In the genomic region with DNA sequence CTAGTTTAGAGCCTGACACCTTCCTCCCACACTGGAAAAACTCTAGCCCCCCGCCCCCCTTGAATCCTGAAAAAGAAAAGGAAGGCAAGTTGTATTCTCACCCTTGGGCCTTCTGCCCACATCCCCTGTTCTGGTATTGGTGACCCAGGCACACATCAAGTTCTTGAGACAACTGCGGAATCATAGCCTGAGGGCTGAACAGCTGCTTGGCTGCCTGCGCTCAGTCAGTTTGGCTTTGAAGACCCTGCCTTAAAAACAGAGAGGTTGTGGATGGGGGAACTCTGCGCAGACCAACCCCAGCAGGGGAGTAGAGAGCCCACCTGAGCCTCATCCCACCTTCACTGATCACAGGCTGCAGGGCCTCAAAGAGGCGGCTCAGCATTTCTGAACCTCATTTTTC, we compare ENCODE assay signal across 28 cellular contexts.
"Had no signal": no experiment of that assay in that cellular context is flagged by ENCODE, and none has a peak within 500 bp of the region (broad histone marks: within the 10 kb centered on the region; RNA-seq: fewer than 3 reads in every experiment).

No MANE protein-coding gene starts in this region.

- H3K4me1 ChIP-seq: pancreas, prostate gland, uterus had no signal

- H2AFZ ChIP-seq: neural progenitor cell had no signal

- H3K27me3 ChIP-seq: left lung, neural progenitor cell, pancreas, spleen, thyroid gland, transverse colon, uterus had no signal

- H3K27ac ChIP-seq: left lung, lower lobe of right lung, neural progenitor cell, pancreas, prostate gland, spleen, thyroid gland, transverse colon, uterus had no signal

- H3K4me3 ChIP-seq: left lung, lower lobe of right lung, neural progenitor cell, pancreas, prostate gland, spleen, thyroid gland, transverse colon, uterus had no signal

- ATAC-seq: left colon; left lung; lower lobe of right lung; naive thymus-derived CD8-positive, alpha-beta T cell; pancreas; right cardiac atrium; sciatic nerve; stimulated activated memory B cell treated with anti-CD40 and anti-IgM and Interleukin-4, amounts not matched to agents 10 μg/mL and 1 μg/mL and 100 μg/mL, for 72 hours; stimulated activated naive CD8-positive, alpha-beta T cell treated with anti-CD3 and anti-CD28 coated beads, Interleukin-15, amount 100 ng/mL, for 72 hours had no signal

- H3K9me3 Mint-ChIP-seq: naive thymus-derived CD8-positive, alpha-beta T cell; neural progenitor cell; stimulated activated memory B cell treated with anti-CD40 and anti-IgM and Interleukin-4, amounts not matched to agents 10 μg/mL and 1 μg/mL and 100 μg/mL, for 72 hours; stimulated activated naive CD8-positive, alpha-beta T cell treated with anti-CD3 and anti-CD28 coated beads, Interleukin-15, amount 100 ng/mL, for 72 hours had no signal

- H3K36me3 Mint-ChIP-seq: naive thymus-derived CD8-positive, alpha-beta T cell; neural progenitor cell; stimulated activated memory B cell treated with anti-CD40 and anti-IgM and Interleukin-4, amounts not matched to agents 10 μg/mL and 1 μg/mL and 100 μg/mL, for 72 hours had no signal

- H3K4me3 Mint-ChIP-seq: naive thymus-derived CD8-positive, alpha-beta T cell; nephron progenitor cell; neural progenitor cell; stimulated activated memory B cell treated with anti-CD40 and anti-IgM and Interleukin-4, amounts not matched to agents 10 μg/mL and 1 μg/mL and 100 μg/mL, for 72 hours; stimulated activated naive CD8-positive, alpha-beta T cell treated with anti-CD3 and anti-CD28 coated beads, Interleukin-15, amount 100 ng/mL, for 72 hours had no signal

- H3K9ac ChIP-seq: neural progenitor cell had no signal

- H3K27ac Mint-ChIP-seq: nephron progenitor cell; stimulated activated memory B cell treated with anti-CD40 and anti-IgM and Interleukin-4, amounts not matched to agents 10 μg/mL and 1 μg/mL and 100 μg/mL, for 72 hours; stimulated activated naive CD8-positive, alpha-beta T cell treated with anti-CD3 and anti-CD28 coated beads, Interleukin-15, amount 100 ng/mL, for 72 hours had no signal

- DNase-seq: head of caudate nucleus; hippocampal formation; kidney glomerular epithelial cell; left colon; left lung; lower lobe of right lung; mammary epithelial cell; mesenchymal stem cell; naive thymus-derived CD8-positive, alpha-beta T cell; nephron progenitor cell; pancreas; posterior cingulate gyrus; retina; right cardiac atrium; small intestine; spleen; stimulated activated CD4-positive, alpha-beta T cell treated with anti-CD3 and anti-CD28 coated beads, Interleukin-4, amount 100 ng/mL, for 24 hours; stimulated activated CD8-positive, alpha-beta memory T cell treated with anti-CD3 and anti-CD28 coated beads, Interleukin-4, amount 100 ng/mL, for 48 hours; stimulated activated naive CD4-positive, alpha-beta T cell treated with Interleukin-2 at 50 U/mL for 16 hours; stimulated activated naive CD8-positive, alpha-beta T cell treated with anti-CD3 and anti-CD28 coated beads, Interleukin-15, amount 100 ng/mL, for 72 hours; substantia nigra; thyroid gland; transverse colon; uterus had no signal

- H3K4me2 ChIP-seq: neural progenitor cell had no signal

- H3K9me3 ChIP-seq: left lung, lower lobe of right lung, pancreas, prostate gland, spleen, thyroid gland, transverse colon, uterus had no signal

- H3K36me3 ChIP-seq: left lung, lower lobe of right lung, neural progenitor cell, pancreas, prostate gland, spleen, thyroid gland, transverse colon, uterus had no signal

- H3K27me3 Mint-ChIP-seq: stimulated activated memory B cell treated with anti-CD40 and anti-IgM and Interleukin-4, amounts not matched to agents 10 μg/mL and 1 μg/mL and 100 μg/mL, for 72 hours had no signal
